Comparison of ENCODE assay signal across 10 cellular contexts in genomic region chr6:36204068-36204753, GRCh38. TPM values are rescaled to one million over a fixed set of nuclear protein-coding genes. Genes with fewer than 3 reads are reported as not detected.
A peak's percentile ranks its signal among the peaks of the same experiment; 100 is the strongest.
DNase-seq lines count a peak whose midpoint lies in the region; ATAC-seq and TF ChIP-seq lines count a peak whose summit lies in the region.
"Had no signal": no experiment of that assay in that cellular context is flagged by ENCODE, and none has a peak within 500 bp of the region (broad histone marks: within the 10 kb centered on the region; RNA-seq: fewer than 3 reads in every experiment).

No MANE protein-coding gene starts in this region.

- intact Hi-C loops in aorta (cut with DNase I) = no loop called here

- H3K4me1 ChIP-seq in aorta (ENCODE audit: control insufficient read depth in 1 of 2, insufficient read depth in 2 of 2, low read length in 2 of 2) = no peaks in the 10 kb centered on the region

- H3K27me3 ChIP-seq in aorta (ENCODE audit: control insufficient read depth in 1 of 2, insufficient read depth in 2 of 2, low read length in 1 of 2) = no peaks in the 10 kb centered on the region
- H3K27me3 ChIP-seq: ovary had no signal

- DNase-seq in stimulated activated CD4-positive, alpha-beta T cell treated with anti-CD3 and anti-CD28 coated beads, Interleukin-2, amount 100 ng/mL, for 24 hours = peak; percentile 11 to 30
- DNase-seq in stimulated activated CD4-positive, alpha-beta T cell treated with anti-CD3 and anti-CD28 coated beads, Interleukin-2, amount 100 ng/mL, for 48 hours = no peak
- peak; percentile 18 for DNase-seq in effector CD8-positive, alpha-beta T cell (lab: John Stamatoyannopoulos, UW)
- DNase-seq in aorta = no peak
- DNase-seq: IMR-90, ovary had no signal

- TF ChIP-seq CTCF in VCaP (conservative IDR thresholded peaks at IDR 0.05) = no peak

- no peaks in the 10 kb centered on the region for H3K9me3 ChIP-seq in aorta (ENCODE audit: control insufficient read depth, low read length)
- H3K9me3 ChIP-seq: ovary had no signal

- 87 to 88% methylated on average over 10 of the region's 10 CpGs for WGBS in aorta, 2 donors

- H3K27ac ChIP-seq in VCaP (peak overlapping the region; percentile 34; the same call in 1 of the 2 replicates), aorta (ENCODE audit: low read depth in 1 of 2, low read length in 2 of 2) (no peak overlapping the region)
- H3K27ac ChIP-seq: ovary had no signal

- ATAC-seq in GM19328 (IDR thresholded peaks at IDR 0.05; ENCODE audit: unreplicated experiment) = no peak
- ATAC-seq in HG02763 (IDR thresholded peaks at IDR 0.05; ENCODE audit: unreplicated experiment) = no peak
- ATAC-seq in HG03097 (IDR thresholded peaks at IDR 0.05; ENCODE audit: low FRiP score, unreplicated experiment) = no peak
- ATAC-seq in aorta (ENCODE audit: low FRiP score) = no peak

- H3K4me3 ChIP-seq in aorta (ENCODE audit: low read length in 2 of 2) = no peak overlapping the region
- H3K4me3 ChIP-seq: ovary had no signal

- H3K36me3 ChIP-seq in aorta (ENCODE audit: control insufficient read depth in 1 of 2, insufficient read depth in 2 of 2, low read length in 1 of 2) = peaks cover 0 to 21% of the 10 kb centered on the region in 2 donors
- H3K36me3 ChIP-seq: ovary had no signal

RNA-seq across cellular contexts. Expression of gene BRPF3, which starts 7.7 kb away (rescaled TPM):
- 10 to 100 TPM; 26.4 to 32.9 TPM for total RNA-seq in aorta
- polyA plus RNA-seq in aorta = 10 to 100 TPM in 1 of 2 donors, 1 to 10 TPM in 1; 8.4 to 11.3 TPM

Comparison
In these comparisons a context has a peak if more than half of its experiments do, and no peak if none do; other contexts are left out.
1. DNase-seq: peak in stimulated activated CD4-positive, alpha-beta T cell treated with anti-CD3 and anti-CD28 coated beads, Interleukin-2, amount 100 ng/mL, for 24 hours (2 of 2) and effector CD8-positive, alpha-beta T cell (single experiment); none in stimulated activated CD4-positive, alpha-beta T cell treated with anti-CD3 and anti-CD28 coated beads, Interleukin-2, amount 100 ng/mL, for 48 hours (0 of 2) and aorta (0 of 2).